20 cellular contexts compared by ENCODE assay signal in the genomic region with DNA sequence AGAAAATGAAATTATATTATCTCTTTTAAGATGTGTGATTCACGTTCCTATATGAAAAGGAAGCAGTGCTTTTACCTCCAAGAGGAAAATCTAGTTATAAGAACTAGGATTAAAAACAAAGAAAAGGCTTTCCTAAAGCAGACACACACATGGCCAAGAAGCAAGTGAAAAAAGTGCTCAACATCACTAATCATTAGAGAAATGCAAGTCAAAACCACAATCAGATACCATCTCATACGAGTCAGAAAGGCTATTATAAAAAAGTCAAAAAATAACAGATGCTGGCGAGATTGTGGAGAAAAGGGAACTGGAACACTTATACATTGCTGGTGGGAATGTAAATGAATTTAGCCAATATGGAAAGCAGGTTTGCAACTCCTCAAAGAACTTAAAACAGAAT.
DNase-seq lines count a peak whose midpoint lies in the region; ATAC-seq, FAIRE-seq and TF ChIP-seq lines count a peak whose summit lies in the region.
"Had no signal": no experiment of that assay in that cellular context is flagged by ENCODE, and none has a peak within 500 bp of the region (broad histone marks: within the 10 kb centered on the region; RNA-seq: fewer than 3 reads in every experiment).

No MANE protein-coding gene starts in this region.

- H3K9ac ChIP-seq in astrocyte (ENCODE audit: low read length) (no peak overlapping the region), mesenchymal stem cell (ENCODE audit: low read length) (no peak overlapping the region)

- H4K20me1 ChIP-seq in astrocyte (ENCODE audit: insufficient read depth, low read length), result no peaks in the 10 kb centered on the region

- no peak overlapping the region for H3K27ac ChIP-seq in astrocyte (ENCODE audit: low read depth, low read length)
- no peak overlapping the region for H3K27ac ChIP-seq in mesenchymal stem cell (ENCODE audit: low read length, poor library complexity, severe bottlenecking)
- H3K27ac ChIP-seq in vagina, result no peak overlapping the region
- H3K27ac ChIP-seq: 22Rv1, A549, C4-2B, HL-60 had no signal

- H3K4me1 Mint-ChIP-seq in astrocyte (ENCODE audit: low read depth, unreplicated experiment), result peaks cover 22% of the 10 kb centered on the region
- H3K4me1 Mint-ChIP-seq: H9 had no signal

- H3K4me1 ChIP-seq in astrocyte (ENCODE audit: insufficient read depth, low read length), result no peaks in the 10 kb centered on the region
- peaks cover 2% of the 10 kb centered on the region for H3K4me1 ChIP-seq in mesenchymal stem cell (ENCODE audit: control insufficient read depth, insufficient read depth, low read depth, low read length)
- H3K4me1 ChIP-seq in vagina, result no peaks in the 10 kb centered on the region
- H3K4me1 ChIP-seq: A549, Caco-2 had no signal

- H3K4me2 ChIP-seq in astrocyte (ENCODE audit: low read length), result no peak overlapping the region
- H3K4me2 ChIP-seq in mesenchymal stem cell (ENCODE audit: low read length, poor library complexity, severe bottlenecking), result no peak overlapping the region
- H3K4me2 ChIP-seq: A549 had no signal

- no peaks in the 10 kb centered on the region for H3K27me3 ChIP-seq in astrocyte (ENCODE audit: insufficient read depth, low read length)
- H3K27me3 ChIP-seq in mesenchymal stem cell (ENCODE audit: control insufficient read depth in 1 of 2, insufficient read depth in 1 of 2, low read length in 2 of 2), result no peaks in the 10 kb centered on the region
- H3K27me3 ChIP-seq in vagina, result no peaks in the 10 kb centered on the region

- H3K9me3 ChIP-seq in astrocyte (ENCODE audit: insufficient read depth, low read depth, low read length), result no peaks in the 10 kb centered on the region
- H3K9me3 ChIP-seq in mesenchymal stem cell (ENCODE audit: control insufficient read depth, low read length), result no peaks in the 10 kb centered on the region
- H3K9me3 ChIP-seq in vagina, result no peaks in the 10 kb centered on the region
- H3K9me3 ChIP-seq: A549, Caco-2 had no signal

- H3K14ac ChIP-seq in mesenchymal stem cell (ENCODE audit: low read length in 2 of 2), result no peak overlapping the region

- no peaks in the 10 kb centered on the region for H3K9me3 Mint-ChIP-seq in astrocyte (ENCODE audit: unreplicated experiment)
- H3K9me3 Mint-ChIP-seq: H9 had no signal

- H2BK120ac ChIP-seq in mesenchymal stem cell (ENCODE audit: low read depth, low read length), result no peak overlapping the region

- FAIRE-seq in astrocyte (lab: Jason Lieb, UNC), result peak; percentile 32
- FAIRE-seq: A549, H1 had no signal

- WGBS in mesenchymal stem cell, result no CpG with 5 or more reads among the region's 3 CpGs

- H4K8ac ChIP-seq in mesenchymal stem cell (ENCODE audit: low read length), result no peak overlapping the region

- no peak overlapping the region for H4K91ac ChIP-seq in mesenchymal stem cell (ENCODE audit: low read length)

- H3K27me3 Mint-ChIP-seq in astrocyte (ENCODE audit: low read depth, unreplicated experiment), result no peaks in the 10 kb centered on the region
- H3K27me3 Mint-ChIP-seq: CD4-positive, alpha-beta T cell had no signal

- no peaks in the 10 kb centered on the region for H3K79me1 ChIP-seq in mesenchymal stem cell (replicated peaks; ENCODE audit: low read length, poor library complexity, severe bottlenecking)

- H2AFZ ChIP-seq in astrocyte (ENCODE audit: low read depth, low read length) (no peak overlapping the region), mesenchymal stem cell (ENCODE audit: low read depth, low read length) (no peak overlapping the region)

- ATAC-seq in HG02763 (IDR thresholded peaks at IDR 0.05; ENCODE audit: unreplicated experiment), result no peak
- ATAC-seq: A549 had no signal

- H3K27ac Mint-ChIP-seq in astrocyte (ENCODE audit: unreplicated experiment), result no peak overlapping the region
- H3K27ac Mint-ChIP-seq: CD4-positive, alpha-beta T cell; H9 had no signal

- no peak for TF ChIP-seq CTCF in astrocyte (IDR thresholded peaks at IDR 0.05; ENCODE audit: insufficient read depth, low read depth, low read length)
- no peak for TF ChIP-seq CTCF in choroid plexus epithelial cell (conservative IDR thresholded peaks at IDR 0.05; ENCODE audit: low read depth, low read length)
- no peak for TF ChIP-seq CTCF in vagina (IDR thresholded peaks at IDR 0.05)

- no peak overlapping the region for H3K18ac ChIP-seq in mesenchymal stem cell (ENCODE audit: low read depth in 1 of 2, low read length in 2 of 2)

- TF ChIP-seq POLR2A in vagina (IDR thresholded peaks at IDR 0.05), result no peak

- H3K36me3 Mint-ChIP-seq in astrocyte (ENCODE audit: low read depth, unreplicated experiment), result no peaks in the 10 kb centered on the region

- no peak overlapping the region for H2BK5ac ChIP-seq in mesenchymal stem cell (ENCODE audit: low read depth, low read length, poor library complexity, severe bottlenecking)

- peak; percentile 43 for DNase-seq in LHCN-M2 (ENCODE audit: low read depth)
- peak; percentile 59 for DNase-seq in astrocyte (ENCODE audit: low read depth)
- DNase-seq in choroid plexus epithelial cell (ENCODE audit: low read depth), result peak; percentile 11
- peak; percentile 11 for DNase-seq in mesenchymal stem cell
- DNase-seq in vagina (ENCODE audit: extremely low spot score in 2 of 2), result no peak
- no peak for DNase-seq in activated CD4-positive, alpha-beta T cell treated with anti-CD3 and anti-CD28 coated beads, Interleukin-2, amount 50 U/mL, for 4 hours
- no peak for DNase-seq in middle frontal gyrus (ENCODE audit: extremely low spot score, low spot score)
- DNase-seq: AML-193; Caco-2; CD4-positive, alpha-beta T cell; DMS153; DMS79 treated with DMSO at 0.1 percent for 48 hours; GF-D8; H9 had no signal

- H3K4me3 ChIP-seq in astrocyte (ENCODE audit: insufficient read depth, low read depth, low read length), result no peak overlapping the region
- H3K4me3 ChIP-seq in choroid plexus epithelial cell (ENCODE audit: low read depth, low read length), result no peak overlapping the region
- no peak overlapping the region for H3K4me3 ChIP-seq in mesenchymal stem cell (ENCODE audit: insufficient read depth in 1 of 2, low read depth in 1 of 2, low read length in 2 of 2)
- H3K4me3 ChIP-seq in vagina, result no peak overlapping the region
- H3K4me3 ChIP-seq: A549 had no signal

- no peak overlapping the region for H3K4me3 Mint-ChIP-seq in astrocyte (ENCODE audit: unreplicated experiment)
- H3K4me3 Mint-ChIP-seq: CD4-positive, alpha-beta T cell; H9 had no signal

- H3K79me2 ChIP-seq in astrocyte (ENCODE audit: insufficient read depth, low read length), result no peaks in the 10 kb centered on the region

- intact Hi-C loops in vagina (cut with DNase I), result no loop called here

- no peak overlapping the region for H2BK15ac ChIP-seq in mesenchymal stem cell (ENCODE audit: low read depth, poor library complexity, severe bottlenecking)

- no peak overlapping the region for H2AK5ac ChIP-seq in mesenchymal stem cell (ENCODE audit: low read length, severe bottlenecking)

- H3K4ac ChIP-seq in mesenchymal stem cell (ENCODE audit: low read depth in 1 of 2, low read length in 2 of 2), result no peak overlapping the region

- no peak overlapping the region for H2BK12ac ChIP-seq in mesenchymal stem cell (ENCODE audit: low read length in 2 of 2)

- no peak overlapping the region for H3K23ac ChIP-seq in mesenchymal stem cell (ENCODE audit: low read length in 2 of 2)

- H3K36me3 ChIP-seq in astrocyte (ENCODE audit: insufficient read depth, low read length) (no peaks in the 10 kb centered on the region), mesenchymal stem cell (ENCODE audit: control insufficient read depth in 1 of 2, insufficient read depth in 2 of 2, low read depth in 1 of 2, low read length in 2 of 2) (no peaks in the 10 kb centered on the region), vagina (no peaks in the 10 kb centered on the region)

Comparison
In these comparisons a context has a peak if more than half of its experiments do, and no peak if none do; other contexts are left out.
1. DNase-seq: peak in LHCN-M2 (single experiment), astrocyte (single experiment), choroid plexus epithelial cell (single experiment) and mesenchymal stem cell (single experiment); none in vagina (0 of 2), activated CD4-positive, alpha-beta T cell treated with anti-CD3 and anti-CD28 coated beads, Interleukin-2, amount 50 U/mL, for 4 hours (0 of 2) and middle frontal gyrus (single experiment).